Comparison of ENCODE assay signal across 1 cellular context in the genomic region with DNA sequence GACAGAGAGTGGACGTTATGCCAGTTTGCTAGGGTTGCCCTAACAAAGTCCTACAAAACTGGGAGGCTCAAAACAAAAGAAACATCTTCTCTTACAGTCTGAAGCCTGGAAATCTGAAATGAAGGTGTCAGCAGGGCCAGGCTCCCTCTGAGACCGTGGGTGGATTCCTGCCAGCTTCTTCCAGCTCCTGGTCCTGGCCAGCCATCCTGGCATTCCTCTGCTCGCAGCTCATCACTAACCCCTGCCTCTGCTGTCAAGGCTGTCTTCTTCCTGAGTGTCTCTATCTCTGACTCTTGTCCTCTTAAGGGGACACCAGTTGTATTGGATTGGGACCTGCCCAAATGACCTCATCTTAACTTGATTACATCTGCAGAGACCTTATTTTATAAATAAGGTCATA.
TF ChIP-seq lines count a peak whose summit lies in the region.

No MANE protein-coding gene starts in this region.

TF ChIP-seq in IMR-90, 13 proteins besides CTCF, POLR2A, EP300 and RAD21:
- TF ChIP-seq, protein P1, sequence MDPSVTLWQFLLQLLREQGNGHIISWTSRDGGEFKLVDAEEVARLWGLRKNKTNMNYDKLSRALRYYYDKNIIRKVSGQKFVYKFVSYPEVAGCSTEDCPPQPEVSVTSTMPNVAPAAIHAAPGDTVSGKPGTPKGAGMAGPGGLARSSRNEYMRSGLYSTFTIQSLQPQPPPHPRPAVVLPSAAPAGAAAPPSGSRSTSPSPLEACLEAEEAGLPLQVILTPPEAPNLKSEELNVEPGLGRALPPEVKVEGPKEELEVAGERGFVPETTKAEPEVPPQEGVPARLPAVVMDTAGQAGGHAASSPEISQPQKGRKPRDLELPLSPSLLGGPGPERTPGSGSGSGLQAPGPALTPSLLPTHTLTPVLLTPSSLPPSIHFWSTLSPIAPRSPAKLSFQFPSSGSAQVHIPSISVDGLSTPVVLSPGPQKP (IDR thresholded peaks at IDR 0.05; ENCODE audit: borderline replicate concordance, low read depth, low read length), result no peak
- TF ChIP-seq NFE2L2 (IDR thresholded peaks at IDR 0.05; ENCODE audit: low read depth, low read length), result no peak
- no peak for TF ChIP-seq CHD1 (IDR thresholded peaks at IDR 0.05; ENCODE audit: low read depth, low read length)
- TF ChIP-seq FOS (IDR thresholded peaks at IDR 0.05; ENCODE audit: low read depth, low read length), result no peak
- TF ChIP-seq MAZ (IDR thresholded peaks at IDR 0.05; ENCODE audit: borderline replicate concordance, low read depth, low read length), result no peak
- no peak for TF ChIP-seq RCOR1 (IDR thresholded peaks at IDR 0.05; ENCODE audit: insufficient replicate concordance, low read length)
- TF ChIP-seq BHLHE40 (IDR thresholded peaks at IDR 0.05; ENCODE audit: low read depth, low read length), result no peak
- no peak for TF ChIP-seq CEBPB (IDR thresholded peaks at IDR 0.05; ENCODE audit: low read depth, low read length)
- TF ChIP-seq, protein P2, sequence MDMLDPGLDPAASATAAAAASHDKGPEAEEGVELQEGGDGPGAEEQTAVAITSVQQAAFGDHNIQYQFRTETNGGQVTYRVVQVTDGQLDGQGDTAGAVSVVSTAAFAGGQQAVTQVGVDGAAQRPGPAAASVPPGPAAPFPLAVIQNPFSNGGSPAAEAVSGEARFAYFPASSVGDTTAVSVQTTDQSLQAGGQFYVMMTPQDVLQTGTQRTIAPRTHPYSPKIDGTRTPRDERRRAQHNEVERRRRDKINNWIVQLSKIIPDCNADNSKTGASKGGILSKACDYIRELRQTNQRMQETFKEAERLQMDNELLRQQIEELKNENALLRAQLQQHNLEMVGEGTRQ (IDR thresholded peaks at IDR 0.05; ENCODE audit: low read depth, low read length), result no peak
- TF ChIP-seq MAFK (IDR thresholded peaks at IDR 0.05; ENCODE audit: low read depth, low read length), result no peak
- TF ChIP-seq MXI1 (IDR thresholded peaks at IDR 0.05; ENCODE audit: borderline replicate concordance, low read depth, low read length), result no peak
- TF ChIP-seq SMC3 (IDR thresholded peaks at IDR 0.05; ENCODE audit: low read depth, low read length), result no peak
- TF ChIP-seq RFX5 (IDR thresholded peaks at IDR 0.05; ENCODE audit: low read depth, low read length), result no peak
TF ChIP-seq in IMR-90: peak in this region for 0.
